Comparison of ENCODE assay signal across 29 cellular contexts in genomic region chr10:48777056-48777455, GRCh38.
"Had no signal": no experiment of that assay in that cellular context is flagged by ENCODE, and none has a peak within 500 bp of the region (broad histone marks: within the 10 kb centered on the region; RNA-seq: fewer than 3 reads in every experiment).

No MANE protein-coding gene starts in this region.

- H3K4me1 Mint-ChIP-seq: activated naive CD4-positive, alpha-beta T cell treated with anti-CD3 and anti-CD28 coated beads, Interleukin-2, amount 50 U/mL, for 24 hours; activated naive CD8-positive, alpha-beta T cell treated with anti-CD3 and anti-CD28 coated beads, Interleukin-2, amount 10 ng/mL, durations not matched to agents 7 days and 5 days; central memory CD8-positive, alpha-beta T cell; T-helper 17 cell had no signal

- H3K27ac Mint-ChIP-seq: activated B cell treated with CpG ODN at 0.5 μM for 24 hours; activated naive CD4-positive, alpha-beta T cell treated with anti-CD3 and anti-CD28 coated beads for 36 hours; activated naive CD4-positive, alpha-beta T cell treated with anti-CD3 and anti-CD28 coated beads, Interleukin-2, amount 50 U/mL, for 24 hours; activated naive CD8-positive, alpha-beta T cell treated with anti-CD3 and anti-CD28 coated beads, Interleukin-2, amount 10 ng/mL, durations not matched to agents 7 days and 5 days; activated T-helper 1 cell treated with anti-CD3 and anti-CD28 coated beads, Interleukin-12 subunit alpha, Interleukin-12 subunit beta, Interleukin-2, Interleukin-4 antibody, amounts not matched to agents 30 ng/mL and 10 ng/mL and 1 ng/mL, durations not matched to agents 14 hours and 24 hours and 36 hours; activated T-helper 2 cell treated with anti-CD3 and anti-CD28 coated beads, Interferon-gamma antibody, Interleukin-2, Interleukin-4, amounts not matched to agents 10 μg/mL and 5 μg/mL and 100 μg/mL, durations not matched to agents 14 hours and 24 hours and 36 hours; dendritic cell treated with granulocyte-macrophage colony-stimulating factor and Interleukin-4, amounts not matched to agents 40 ng/mL and 50 ng/mL, for 4 days; endodermal cell; T-helper 17 cell; T-helper 2 cell treated with Interferon-gamma antibody and Interleukin-4, amounts not matched to agents 5 μg/mL and 100 μg/mL, for 36 hours had no signal

- DNase-seq: activated B cell treated with CpG ODN at 0.5 μM for 24 hours; activated CD4-positive, alpha-beta T cell treated with anti-CD3 and anti-CD28 coated beads for 48 hours; activated CD4-positive, alpha-beta T cell treated with anti-CD3 and anti-CD28 coated beads, Interleukin-2, amount 50 U/mL, for 1 hour; activated CD4-positive, alpha-beta T cell treated with anti-CD3 and anti-CD28 coated beads, Interleukin-2, amount 50 U/mL, for 48 hours; activated effector memory CD4-positive, alpha-beta T cell treated with anti-CD3 and anti-CD28 coated beads, Interleukin-2, amount 50 U/mL, for 16 hours; activated naive CD4-positive, alpha-beta T cell treated with anti-CD3 and anti-CD28 coated beads for 36 hours; activated naive CD8-positive, alpha-beta T cell treated with anti-CD3 and anti-CD28 coated beads, Interleukin-2, amount 10 ng/mL, durations not matched to agents 7 days and 5 days; activated T-cell treated with anti-CD3 and anti-CD28 coated beads, Interleukin-2, amount 50 U/mL, for 1 hour; activated T-cell treated with anti-CD3 and anti-CD28 coated beads, Interleukin-2, amount 50 U/mL, for 48 hours; brain microvascular endothelial cell; dorsolateral prefrontal cortex; effector memory CD4-positive, alpha-beta T cell; endodermal cell; foreskin keratinocyte; gastrocnemius medialis; glutamatergic neuron; T-helper 1 cell; T-helper 17 cell; T1000; WERI-Rb-1 had no signal

- H3K36me3 Mint-ChIP-seq: activated naive CD4-positive, alpha-beta T cell treated with anti-CD3 and anti-CD28 coated beads, Interleukin-2, amount 50 U/mL, for 24 hours; activated naive CD8-positive, alpha-beta T cell treated with anti-CD3 and anti-CD28 coated beads, Interleukin-2, amount 10 ng/mL, durations not matched to agents 7 days and 5 days had no signal

- H3K4me3 Mint-ChIP-seq: activated B cell treated with CpG ODN at 0.5 μM for 24 hours; activated naive CD4-positive, alpha-beta T cell treated with anti-CD3 and anti-CD28 coated beads for 36 hours; activated naive CD4-positive, alpha-beta T cell treated with anti-CD3 and anti-CD28 coated beads, Interleukin-2, amount 50 U/mL, for 24 hours; activated naive CD8-positive, alpha-beta T cell treated with anti-CD3 and anti-CD28 coated beads, Interleukin-2, amount 10 ng/mL, durations not matched to agents 7 days and 5 days; activated T-helper 1 cell treated with anti-CD3 and anti-CD28 coated beads, Interleukin-12 subunit alpha, Interleukin-12 subunit beta, Interleukin-2, Interleukin-4 antibody, amounts not matched to agents 30 ng/mL and 10 ng/mL and 1 ng/mL, durations not matched to agents 14 hours and 24 hours and 36 hours; central memory CD8-positive, alpha-beta T cell; dendritic cell treated with granulocyte-macrophage colony-stimulating factor and Interleukin-4, amounts not matched to agents 40 ng/mL and 50 ng/mL, for 4 days; endodermal cell; T-helper 17 cell; T-helper 2 cell treated with Interferon-gamma antibody and Interleukin-4, amounts not matched to agents 5 μg/mL and 100 μg/mL, for 36 hours had no signal

- H3K27ac ChIP-seq: brain microvascular endothelial cell, coronary artery, dorsolateral prefrontal cortex, foreskin keratinocyte, gastrocnemius medialis, WERI-Rb-1 had no signal

- H3K9me3 Mint-ChIP-seq: activated B cell treated with CpG ODN at 0.5 μM for 24 hours; activated naive CD4-positive, alpha-beta T cell treated with anti-CD3 and anti-CD28 coated beads for 36 hours; activated naive CD4-positive, alpha-beta T cell treated with anti-CD3 and anti-CD28 coated beads, Interleukin-2, amount 50 U/mL, for 24 hours; activated naive CD8-positive, alpha-beta T cell treated with anti-CD3 and anti-CD28 coated beads, Interleukin-2, amount 10 ng/mL, durations not matched to agents 7 days and 5 days; activated T-helper 1 cell treated with anti-CD3 and anti-CD28 coated beads, Interleukin-12 subunit alpha, Interleukin-12 subunit beta, Interleukin-2, Interleukin-4 antibody, amounts not matched to agents 30 ng/mL and 10 ng/mL and 1 ng/mL, durations not matched to agents 14 hours and 24 hours and 36 hours; activated T-helper 2 cell treated with anti-CD3 and anti-CD28 coated beads, Interferon-gamma antibody, Interleukin-2, Interleukin-4, amounts not matched to agents 10 μg/mL and 5 μg/mL and 100 μg/mL, durations not matched to agents 14 hours and 24 hours and 36 hours; central memory CD8-positive, alpha-beta T cell; dendritic cell treated with granulocyte-macrophage colony-stimulating factor and Interleukin-4, amounts not matched to agents 40 ng/mL and 50 ng/mL, for 4 days; endodermal cell; T-helper 2 cell treated with Interferon-gamma antibody and Interleukin-4, amounts not matched to agents 5 μg/mL and 100 μg/mL, for 36 hours had no signal

- H3K4me1 ChIP-seq: foreskin keratinocyte, gastrocnemius medialis had no signal

- ATAC-seq: activated CD4-positive, CD25-positive, alpha-beta regulatory T cell treated with anti-CD3 and anti-CD28 coated beads, Interleukin-2, amount 50 U/mL, for 24 hours; esophagus mucosa; foreskin keratinocyte; gastrocnemius medialis; T-helper 17 cell had no signal

- H3K27me3 Mint-ChIP-seq: activated B cell treated with CpG ODN at 0.5 μM for 24 hours; activated naive CD4-positive, alpha-beta T cell treated with anti-CD3 and anti-CD28 coated beads, Interleukin-2, amount 50 U/mL, for 24 hours; dendritic cell treated with granulocyte-macrophage colony-stimulating factor and Interleukin-4, amounts not matched to agents 40 ng/mL and 50 ng/mL, for 4 days had no signal

- H3K9me3 ChIP-seq: gastrocnemius medialis had no signal

- H3K36me3 ChIP-seq: brain microvascular endothelial cell, gastrocnemius medialis, WERI-Rb-1 had no signal

- H3K4me3 ChIP-seq: coronary artery, dorsolateral prefrontal cortex, gastrocnemius medialis had no signal

- H3K27me3 ChIP-seq: brain microvascular endothelial cell, gastrocnemius medialis had no signal
